In the genomic region with DNA sequence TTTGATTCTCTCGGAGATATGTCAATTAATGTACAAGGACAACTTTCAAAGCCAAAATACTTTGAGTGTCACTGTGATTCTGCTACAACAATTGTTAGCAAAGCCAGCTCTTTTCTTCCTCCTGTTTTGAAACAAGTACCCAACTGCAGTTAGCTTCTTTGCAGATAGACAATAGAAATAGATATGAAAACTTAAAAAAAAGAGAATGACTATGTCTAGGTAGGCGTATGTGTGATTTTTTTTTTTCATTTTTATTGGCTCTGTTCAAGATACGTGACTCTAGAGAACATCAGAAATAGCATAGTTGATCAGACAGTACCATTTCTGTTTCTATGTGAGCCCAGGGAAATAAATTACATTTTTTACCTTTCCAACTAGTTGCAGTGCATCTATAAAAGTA, we compare ENCODE assay signal across 3 cellular contexts.
"Had no signal": no experiment of that assay in that cellular context is flagged by ENCODE, and none has a peak within 500 bp of the region (broad histone marks: within the 10 kb centered on the region; RNA-seq: fewer than 3 reads in every experiment).

No MANE protein-coding gene starts in this region.

- DNase-seq: IMR-90, KBM-7, KG1 had no signal
